Comparison of ENCODE assay signal across 8 cellular contexts in the genomic region with DNA sequence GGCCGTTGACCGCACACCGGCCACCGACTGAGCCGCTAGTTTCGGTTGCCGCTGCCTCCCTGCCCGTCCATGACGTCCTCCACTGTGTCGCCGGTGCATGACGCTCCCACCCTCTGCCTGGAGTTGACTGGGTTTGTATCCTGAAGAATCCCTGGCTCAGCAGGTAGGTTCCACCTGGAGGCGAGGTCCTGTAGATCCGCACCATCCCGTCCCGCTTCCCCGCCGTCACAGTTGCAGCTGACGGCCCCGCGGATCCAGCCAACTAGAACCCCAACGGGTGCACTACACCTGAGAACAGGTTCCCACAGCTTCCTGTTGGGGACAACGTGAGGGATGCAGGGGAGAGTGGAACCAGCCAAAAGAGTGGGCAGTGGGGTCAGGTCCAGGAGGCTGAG. TPM values are rescaled to one million over a fixed set of nuclear protein-coding genes. Genes with fewer than 3 reads are reported as not detected.
DNase-seq lines count a peak whose midpoint lies in the region; ATAC-seq and TF ChIP-seq lines count a peak whose summit lies in the region.

No MANE protein-coding gene starts in this region.

- H3K36me3 ChIP-seq in CD4-positive, CD25-positive, alpha-beta regulatory T cell (ENCODE audit: control insufficient read depth, insufficient read depth, low read length): peaks cover 10% of the 10 kb centered on the region
- H3K36me3 ChIP-seq in GM23338 (ENCODE audit: insufficient read depth) (0 out of 2 replicates have a peak, but pooled peaks cover 4% of the 10 kb centered on the region), Peyer's patch (peaks cover 0 to 15% (median 0%) of the 10 kb centered on the region in 3 donors), esophagus (ENCODE audit: control insufficient read depth in 2 of 2, insufficient read depth in 2 of 2, low read length in 1 of 2) (peaks cover 2 to 23% of the 10 kb centered on the region in 2 donors), parathyroid adenoma (ENCODE audit: control insufficient read depth, insufficient read depth, low read length) (no peaks in the 10 kb centered on the region)

- H3K4me3 ChIP-seq in CD4-positive, CD25-positive, alpha-beta regulatory T cell (ENCODE audit: low read depth, low read length): peak overlapping the region; percentile 86
- peak overlapping the region; percentile 89 for H3K4me3 ChIP-seq in GM23338
- peak overlapping the region; percentile 78 to 96 (median 86) for H3K4me3 ChIP-seq in Peyer's patch
- H3K4me3 ChIP-seq in esophagus (ENCODE audit: low read depth in 1 of 2, low read length in 2 of 2): peak overlapping the region; percentile 73 to 87
- H3K4me3 ChIP-seq in parathyroid adenoma (ENCODE audit: low read depth, low read length): peak overlapping the region; percentile 77

- peaks cover 3% of the 10 kb centered on the region for H3K36me3 Mint-ChIP-seq in CD4-positive, CD25-positive, alpha-beta regulatory T cell
- H3K36me3 Mint-ChIP-seq in GM23338 (ENCODE audit: low read depth): peaks cover 34% of the 10 kb centered on the region

- DNase-seq in CD4-positive, CD25-positive, alpha-beta regulatory T cell: no peak
- peak; percentile 82 for DNase-seq in GM23338 (ENCODE audit: low spot score)
- peak in 1 of 3 donors; percentile 41 for DNase-seq in Peyer's patch
- DNase-seq in NCI-H2107 (lab: John Stamatoyannopoulos, UW): no peak
- no peak for DNase-seq in effector CD4-positive, alpha-beta T cell

- H3K4me1 Mint-ChIP-seq in CD4-positive, CD25-positive, alpha-beta regulatory T cell: peaks cover 15 to 65% (median 44%) of the 10 kb centered on the region in 4 donors
- H3K4me1 Mint-ChIP-seq in GM23338: peaks cover 23% of the 10 kb centered on the region

- no peak overlapping the region for H3K9ac ChIP-seq in parathyroid adenoma

- H3K79me2 ChIP-seq in GM23338 (replicated peaks; ENCODE audit: insufficient read depth) (peaks cover 45% of the 10 kb centered on the region), parathyroid adenoma (peaks cover 9% of the 10 kb centered on the region)

- no peaks in the 10 kb centered on the region for H3K27me3 ChIP-seq in CD4-positive, CD25-positive, alpha-beta regulatory T cell (ENCODE audit: control insufficient read depth, insufficient read depth, low read length)
- H3K27me3 ChIP-seq in GM23338 (ENCODE audit: insufficient read depth): no peaks in the 10 kb centered on the region
- no peaks in the 10 kb centered on the region for H3K27me3 ChIP-seq in Peyer's patch
- H3K27me3 ChIP-seq in esophagus (ENCODE audit: control insufficient read depth in 1 of 2, insufficient read depth in 2 of 2, low read length in 2 of 2): no peaks in the 10 kb centered on the region
- no peaks in the 10 kb centered on the region for H3K27me3 ChIP-seq in parathyroid adenoma (ENCODE audit: control insufficient read depth, insufficient read depth, low read length)

- H3K9me3 Mint-ChIP-seq in CD4-positive, CD25-positive, alpha-beta regulatory T cell: no peaks in the 10 kb centered on the region
- H3K9me3 Mint-ChIP-seq in GM23338: no peaks in the 10 kb centered on the region

- H3K27me3 Mint-ChIP-seq in CD4-positive, CD25-positive, alpha-beta regulatory T cell: no peaks in the 10 kb centered on the region
- peaks cover 20% of the 10 kb centered on the region for H3K27me3 Mint-ChIP-seq in GM23338 (ENCODE audit: insufficient read depth, low read depth, poor library complexity)

- no peak for ATAC-seq in CD4-positive, CD25-positive, alpha-beta regulatory T cell (ENCODE audit: low read depth in 2 of 2)
- peak; percentile 13 for ATAC-seq in GM23338
- ATAC-seq in GM18520 (IDR thresholded peaks at IDR 0.05; ENCODE audit: unreplicated experiment): no peak

- H3K4me2 ChIP-seq in GM23338 (peak overlapping the region; percentile 98), parathyroid adenoma (ENCODE audit: low read length) (peak overlapping the region; percentile 78)

- peak overlapping the region; percentile 96 to 99 (median 97) for H3K4me3 Mint-ChIP-seq in CD4-positive, CD25-positive, alpha-beta regulatory T cell
- peak overlapping the region; percentile 92 for H3K4me3 Mint-ChIP-seq in GM23338

- no peaks in the 10 kb centered on the region for H3K9me2 ChIP-seq in GM23338 (ENCODE audit: insufficient read depth)

- H3F3A ChIP-seq in GM23338 (replicated peaks; ENCODE audit: low read depth): peaks cover 14% of the 10 kb centered on the region

- TF ChIP-seq CTCF in GM23338 (conservative IDR thresholded peaks at IDR 0.05; ENCODE audit: low read depth in 2 of 2) (no peak), Peyer's patch (IDR thresholded peaks at IDR 0.05) (no peak), parathyroid adenoma (IDR thresholded peaks at IDR 0.05) (no peak)

- peaks cover 29% of the 10 kb centered on the region for H4K20me1 ChIP-seq in GM23338 (replicated peaks; ENCODE audit: insufficient read depth)

- peak overlapping the region; percentile 94 for H3K27ac ChIP-seq in CD4-positive, CD25-positive, alpha-beta regulatory T cell (ENCODE audit: insufficient read depth, low read length, poor library complexity, severe bottlenecking)
- H3K27ac ChIP-seq in GM23338 (ENCODE audit: low read depth) (peak overlapping the region; percentile 81), Peyer's patch (peak overlapping the region; percentile 98 to 100 (median 100)), esophagus (ENCODE audit: low read depth in 2 of 2, low read length in 1 of 2) (peak overlapping the region; percentile 99 to 100), parathyroid adenoma (peak overlapping the region; percentile 97)

- peak overlapping the region; percentile 92 to 97 (median 96) for H3K27ac Mint-ChIP-seq in CD4-positive, CD25-positive, alpha-beta regulatory T cell
- H3K27ac Mint-ChIP-seq in GM23338: peak overlapping the region; percentile 95

- TF ChIP-seq POLR2A in Peyer's patch (IDR thresholded peaks at IDR 0.05): no peak

- H2AFZ ChIP-seq in GM23338 (peak overlapping the region; percentile 94; the same call in 1 of the 2 replicates), parathyroid adenoma (peak overlapping the region; percentile 86)

- no peaks in the 10 kb centered on the region for H3K9me3 ChIP-seq in CD4-positive, CD25-positive, alpha-beta regulatory T cell (ENCODE audit: control insufficient read depth in 2 of 2, low read length in 2 of 2)
- H3K9me3 ChIP-seq in Peyer's patch (no peaks in the 10 kb centered on the region), esophagus (ENCODE audit: control insufficient read depth in 2 of 2, insufficient read depth in 1 of 2, low read depth in 1 of 2, low read length in 1 of 2) (no peaks in the 10 kb centered on the region), parathyroid adenoma (ENCODE audit: control insufficient read depth, low read length) (no peaks in the 10 kb centered on the region)

- WGBS in esophagus, 2 donors: 1 to 4% methylated on average over 23 of the region's 23 CpGs

- H3K4me1 ChIP-seq in CD4-positive, CD25-positive, alpha-beta regulatory T cell (ENCODE audit: control insufficient read depth, insufficient read depth, low read length, poor library complexity, severe bottlenecking): peaks cover 59% of the 10 kb centered on the region
- H3K4me1 ChIP-seq in GM23338 (ENCODE audit: insufficient read depth) (peaks cover 9% of the 10 kb centered on the region; the same call in 1 of the 2 replicates), Peyer's patch (peaks cover 0 to 31% (median 28%) of the 10 kb centered on the region in 4 donors), esophagus (ENCODE audit: control insufficient read depth in 2 of 2, insufficient read depth in 2 of 2, low read length in 1 of 2) (peaks cover 8 to 17% of the 10 kb centered on the region in 2 donors), parathyroid adenoma (no peaks in the 10 kb centered on the region)

TF ChIP-seq in GM23338, 12 proteins besides CTCF, POLR2A, EP300 and RAD21 (continues in another document):
- TF ChIP-seq EZH2 (IDR thresholded peaks at IDR 0.05; ENCODE audit: low read depth, unreplicated experiment): no peak

RNA-seq across cellular contexts. Expression of a gene that starts 0.9 kb away (rescaled TPM):
- 36.7 TPM for total RNA-seq in CD4-positive, CD25-positive, alpha-beta regulatory T cell
- polyA plus RNA-seq in CD4-positive, CD25-positive, alpha-beta regulatory T cell: 10 to 100 TPM; 74.7 to 83.8 (median 78.3) TPM
- 54.4 and 68.3 TPM in 2 replicates for total RNA-seq in GM23338 (2014; rRNA removed; shearing (Covaris generic))
- 58.6 and 62.5 TPM in 2 replicates for polyA plus RNA-seq in GM23338 (2016; fragmentation: Nextera tagmentation; extraction: Ambion mirVana)
- 10 to 100 TPM; 18.4 to 86.6 (median 26.2) TPM for total RNA-seq in Peyer's patch
- 10 to 100 TPM; 24.9 to 38.5 TPM for polyA plus RNA-seq in esophagus

RNA-seq across cellular contexts. Expression of a gene that starts 8.1 kb away (rescaled TPM):
- total RNA-seq in CD4-positive, CD25-positive, alpha-beta regulatory T cell: 19.6 TPM
- polyA plus RNA-seq in CD4-positive, CD25-positive, alpha-beta regulatory T cell: 10 to 100 TPM; 29.4 to 33.9 (median 31.0) TPM
- 45.1 and 64.4 TPM in 2 replicates for total RNA-seq in GM23338 (2014; rRNA removed; shearing (Covaris generic))
- polyA plus RNA-seq in GM23338 (2016; fragmentation: Nextera tagmentation; extraction: Ambion mirVana): 16.2 and 16.4 TPM in 2 replicates
- total RNA-seq in Peyer's patch: 100 to 1,000 TPM in 1 of 4 donors, 10 to 100 TPM in 3; 28.9 to 106 (median 67.1) TPM
- polyA plus RNA-seq in esophagus: 10 to 100 TPM; 21.8 to 25.6 TPM

RNA-seq across cellular contexts. Expression of a gene that starts 8.3 kb away (rescaled TPM):
- total RNA-seq in CD4-positive, CD25-positive, alpha-beta regulatory T cell: 111 TPM
- 10 to 100 TPM; 62.0 to 72.9 (median 66.6) TPM for polyA plus RNA-seq in CD4-positive, CD25-positive, alpha-beta regulatory T cell
- total RNA-seq in GM23338 (2014; rRNA removed; shearing (Covaris generic)): 120 and 136 TPM in 2 replicates
- 120 and 129 TPM in 2 replicates for polyA plus RNA-seq in GM23338 (2016; fragmentation: Nextera tagmentation; extraction: Ambion mirVana)
- total RNA-seq in Peyer's patch: 100 to 1,000 TPM in 1 of 4 donors, 10 to 100 TPM in 3; 19.1 to 138 (median 28.0) TPM
- 10 to 100 TPM; 22.5 to 25.7 TPM for polyA plus RNA-seq in esophagus

RNA-seq across cellular contexts. Expression of a gene that starts 28.9 kb away (rescaled TPM):
- total RNA-seq in CD4-positive, CD25-positive, alpha-beta regulatory T cell: 1.8 TPM
- polyA plus RNA-seq in CD4-positive, CD25-positive, alpha-beta regulatory T cell: 1 to 10 TPM in 3 of 4 donors, under 1 TPM in 1; 0.76 to 3.6 (median 1.8) TPM
- total RNA-seq in GM23338 (2014; rRNA removed; shearing (Covaris generic)): 1.6 and 3.1 TPM in 2 replicates
- polyA plus RNA-seq in GM23338 (2016; fragmentation: Nextera tagmentation; extraction: Ambion mirVana) (1.1 and 1.4 TPM in 2 replicates), esophagus (1 to 10 TPM; 1.2 to 1.3 TPM)
- total RNA-seq in Peyer's patch: 1 to 10 TPM in 3 of 4 donors, not detected in 1; 1.5 to 8.3 (median 1.8) TPM
